ENCODE assay signal across 13 cellular contexts in the genomic region with DNA sequence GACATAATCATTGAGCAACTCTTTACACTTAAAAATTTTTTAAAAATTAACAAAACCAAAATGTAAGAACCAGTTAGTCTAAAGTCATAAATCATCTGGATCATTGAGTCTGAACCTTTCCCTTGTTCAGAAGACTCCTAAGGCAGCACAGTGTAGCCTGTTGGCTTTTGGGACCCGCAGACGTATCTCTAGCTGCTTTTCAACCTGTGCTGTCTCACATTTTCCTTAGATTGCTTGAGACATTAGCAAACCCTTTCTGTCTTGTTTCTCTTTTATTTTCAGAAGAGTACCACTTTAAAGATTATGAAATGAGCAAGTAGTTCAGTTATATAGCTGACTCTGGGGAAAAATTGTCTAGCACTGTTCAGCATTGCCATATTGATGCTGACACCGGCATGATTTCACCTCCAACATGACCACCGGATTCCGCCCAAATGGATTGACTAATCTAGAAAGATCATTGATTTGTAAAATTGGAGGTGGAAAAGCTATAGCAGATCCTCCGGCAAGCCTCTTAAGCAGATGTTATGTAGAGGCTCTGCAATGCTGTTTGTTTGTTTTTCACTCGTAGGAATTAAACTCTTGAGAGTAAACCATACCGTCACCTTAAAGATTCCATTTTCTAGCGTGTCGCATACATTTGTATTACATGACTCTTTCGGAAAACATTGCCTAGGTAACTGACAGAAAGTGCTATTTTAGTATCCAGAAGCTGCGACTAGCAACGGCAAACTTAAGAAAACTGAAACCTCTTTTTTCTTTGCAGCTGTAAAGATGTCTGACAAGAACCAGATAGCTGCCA. TPM values are rescaled to one million over a fixed set of nuclear protein-coding genes. Genes with fewer than 3 reads are reported as not detected.
DNase-seq lines count a peak whose midpoint lies in the region; ATAC-seq and TF ChIP-seq lines count a peak whose summit lies in the region.
"Had no signal": no experiment of that assay in that cellular context is flagged by ENCODE, and none has a peak within 500 bp of the region (broad histone marks: within the 10 kb centered on the region; RNA-seq: fewer than 3 reads in every experiment).

No MANE protein-coding gene starts in this region.

- H4K8ac ChIP-seq in IMR-90 (ENCODE audit: low read depth in 2 of 2, low read length in 2 of 2): no peak overlapping the region

- no peaks in the 10 kb centered on the region for H3K9me1 ChIP-seq in IMR-90 (ENCODE audit: insufficient read depth, low read length)

- no peak overlapping the region for H2BK15ac ChIP-seq in IMR-90 (ENCODE audit: low read depth, low read length)

- H3K4me3 ChIP-seq in IMR-90 (ENCODE audit: insufficient read depth, low read depth, low read length) (no peak overlapping the region), esophagus muscularis mucosa (peak overlapping the region; percentile 25 to 40 (median 38)), transverse colon (peak overlapping the region in 2 of 4 donors; percentile 6 to 20)
- H3K4me3 ChIP-seq: testis had no signal

- no peak overlapping the region for H2BK20ac ChIP-seq in IMR-90 (ENCODE audit: low read depth, low read length)

- H3K4ac ChIP-seq in IMR-90 (ENCODE audit: low read depth, low read length): no peak overlapping the region

- H3K23ac ChIP-seq in IMR-90 (ENCODE audit: low read depth, low read length): no peak overlapping the region

- CTCF ChIA-PET in IMR-90 (lab: Yijun Ruan, JAX): no interaction called here

- no peak overlapping the region for H2AFZ ChIP-seq in IMR-90 (replicated peaks; ENCODE audit: low read length, poor library complexity)

- H3K79me1 ChIP-seq in IMR-90 (ENCODE audit: low read depth in 1 of 2, low read length in 2 of 2): no peaks in the 10 kb centered on the region

- no peak overlapping the region for H3K14ac ChIP-seq in IMR-90 (replicated peaks; ENCODE audit: low read depth, low read length)

- no peak overlapping the region for H4K91ac ChIP-seq in IMR-90 (ENCODE audit: insufficient read depth, low read depth, low read length)

- H3K36me3 ChIP-seq in IMR-90 (ENCODE audit: control insufficient read depth, insufficient read depth, low read length) (no peaks in the 10 kb centered on the region), esophagus muscularis mucosa (peaks cover 0 to 21% (median 2%) of the 10 kb centered on the region in 4 donors), transverse colon (no peaks in the 10 kb centered on the region)

- H3K27me3 ChIP-seq in IMR-90 (ENCODE audit: control insufficient read depth, insufficient read depth, low read length): peaks cover 9% of the 10 kb centered on the region
- H3K27me3 ChIP-seq in esophagus muscularis mucosa: no peaks in the 10 kb centered on the region
- no peaks in the 10 kb centered on the region for H3K27me3 ChIP-seq in transverse colon
- H3K27me3 ChIP-seq: testis had no signal

- H2AK5ac ChIP-seq in IMR-90 (ENCODE audit: low read depth, low read length): no peak overlapping the region

- peak overlapping the region; percentile 16; the same call in 1 of the 2 replicates for H3K4me2 ChIP-seq in IMR-90 (ENCODE audit: low read depth, low read length)

- H3K56ac ChIP-seq in IMR-90 (ENCODE audit: extremely low read depth, insufficient read depth, low read length): no peak overlapping the region

- no peak for TF ChIP-seq EP300 in esophagus muscularis mucosa (IDR thresholded peaks at IDR 0.05)
- TF ChIP-seq EP300 in transverse colon (IDR thresholded peaks at IDR 0.05; ENCODE audit: low read depth): no peak

- no peak overlapping the region for H4K5ac ChIP-seq in IMR-90 (ENCODE audit: low read depth, low read length)

- dilution Hi-C loops in IMR-90 (cut with HindIII; ENCODE audit: low sequenced_read_pairs, unreplicated experiment): no loop called here

- TF ChIP-seq CTCF in IMR-90 (conservative IDR thresholded peaks at IDR 0.05; ENCODE audit: low read depth, low read length): no peak
- TF ChIP-seq CTCF in esophagus muscularis mucosa (IDR thresholded peaks at IDR 0.05): no peak
- no peak for TF ChIP-seq CTCF in transverse colon (IDR thresholded peaks at IDR 0.05)

- no peaks in the 10 kb centered on the region for H4K20me1 ChIP-seq in IMR-90 (ENCODE audit: insufficient read depth, low read length)

- TF ChIP-seq POLR2A in IMR-90 (IDR thresholded peaks at IDR 0.05; ENCODE audit: low read depth, low read length) (no peak), esophagus muscularis mucosa (IDR thresholded peaks at IDR 0.05; ENCODE audit: low read depth) (no peak), transverse colon (IDR thresholded peaks at IDR 0.05) (no peak)

- 87% methylated on average over 4 of the region's 13 CpGs; no CpG with 5 or more reads in 1 of the 2 experiments for WGBS in IMR-90 (ENCODE audit: extremely low coverage in 2 of 2, insufficient read length in 1 of 2), 2 experiments
- WGBS in esophagus muscularis mucosa: 61% methylated on average over 13 of the region's 13 CpGs
- 47 to 71% methylated on average over 5 to 13 of the region's 13 CpGs for WGBS in transverse colon (ENCODE audit: low coverage in 1 of 2), 2 donors

- in situ Hi-C loops in IMR-90 (cut with MboI; ENCODE audit: low sequenced_read_pairs) (no loop called here), transverse colon (cut with MboI; ENCODE audit: low pct_ligation_motif_present in 1 of 4, low pct_unique_long_range_greater_than_20kb in 1 of 4, low sequenced_read_pairs in 3 of 4) (loop anchor here in 3 of 4 donors (5.0 to 25.0 kb wide), 5 partner anchors 80 to 700 kb away; partner anchors contain the start of gene GEMIN8 (in 1 of the 3))

- H2BK5ac ChIP-seq in IMR-90 (ENCODE audit: low read depth, low read length, poor library complexity, severe bottlenecking): no peak overlapping the region

- no peak overlapping the region for H2AK9ac ChIP-seq in IMR-90 (replicated peaks; ENCODE audit: low read depth, low read length, poor library complexity)

- TF ChIP-seq RAD21 in IMR-90 (IDR thresholded peaks at IDR 0.05; ENCODE audit: low read length): no peak

- H3K9me3 ChIP-seq in IMR-90 (ENCODE audit: control insufficient read depth, insufficient read depth, low read length) (no peaks in the 10 kb centered on the region), esophagus muscularis mucosa (no peaks in the 10 kb centered on the region), transverse colon (no peaks in the 10 kb centered on the region)
- H3K9me3 ChIP-seq: testis had no signal

- POLR2A ChIA-PET in IMR-90 (lab: Charles Lee; ENCODE audit: unreplicated experiment): interaction anchor here (0.5 kb wide), 1 partner anchor 199 kb away, joined by 4 read pairs; no protein-coding TSS in a partner anchor

- H3K9ac ChIP-seq in IMR-90 (ENCODE audit: low read depth, low read length): no peak overlapping the region

- H3K27ac ChIP-seq in IMR-90 (ENCODE audit: insufficient read depth, low read length) (no peak overlapping the region), esophagus muscularis mucosa (replicated peaks in 1 of 4) (peak overlapping the region; percentile 61 to 77 (median 69)), transverse colon (peak overlapping the region; percentile 61 to 81 (median 72))

- no peak overlapping the region for H2BK120ac ChIP-seq in IMR-90 (ENCODE audit: low read depth, low read length)

- intact Hi-C loops in IMR-90 (cut with micrococcal nuclease): no loop called here
- intact Hi-C loops in esophagus muscularis mucosa (cut with DNase I): no loop called here
- intact Hi-C loops in transverse colon (cut with DNase I; ENCODE audit: low total_unique reads): loop anchor here (10.0 kb wide), 1 partner anchor 73 kb away; the partner anchor contains the start of genes OFD1 and TRAPPC2

- ATAC-seq in IMR-90 (ENCODE audit: low read depth) (no peak), esophagus mucosa (no peak), GM18907 (IDR thresholded peaks at IDR 0.05; ENCODE audit: unreplicated experiment) (no peak)

- no peak overlapping the region for H3K18ac ChIP-seq in IMR-90 (ENCODE audit: low read depth, low read length)

- H3K4me1 ChIP-seq in IMR-90 (ENCODE audit: control insufficient read depth, insufficient read depth, low read length) (peaks cover 5% of the 10 kb centered on the region; the same call in 1 of the 2 replicates), esophagus muscularis mucosa (peaks cover 1 to 34% (median 19%) of the 10 kb centered on the region in 4 donors), transverse colon (peaks cover 0 to 10% (median 0%) of the 10 kb centered on the region in 4 donors)
- H3K4me1 ChIP-seq: testis had no signal

- BruUV-seq in IMR-90 (replicated peaks; lab: Mats Ljungman, UMichigan): no TSS peak

- DNase-seq in stimulated activated CD4-positive, alpha-beta T cell treated with anti-CD3 and anti-CD28 coated beads, Interleukin-1b, Interleukin-23, amount 100 ng/mL, for 48 hours: peak; percentile 6
- DNase-seq in stimulated activated CD4-positive, alpha-beta T cell treated with anti-CD3 and anti-CD28 coated beads, Interleukin-4, amount 100 ng/mL, for 4 hours: no peak
- DNase-seq in IMR-90 (no peak), esophagus muscularis mucosa (ENCODE audit: extremely low spot score) (no peak), transverse colon (no peak), T-helper 2 cell (no peak)
- DNase-seq: COR-L47; H9; NCI-H1694 treated with DMSO at 0.1 percent for 48 hours; NK-92 treated with Interleukin-12 subunit alpha and Interleukin-12 subunit beta, amount 100 ng/mL, for 24 hours; testis had no signal

TF ChIP-seq in IMR-90, 13 proteins besides CTCF, POLR2A, EP300 and RAD21 (continues in another document):
- TF ChIP-seq BHLHE40 (IDR thresholded peaks at IDR 0.05; ENCODE audit: low read depth, low read length): no peak
- TF ChIP-seq CEBPB (IDR thresholded peaks at IDR 0.05; ENCODE audit: low read depth, low read length): no peak
- no peak for TF ChIP-seq MXI1 (IDR thresholded peaks at IDR 0.05; ENCODE audit: borderline replicate concordance, low read depth, low read length)
- TF ChIP-seq MAFK (IDR thresholded peaks at IDR 0.05; ENCODE audit: low read depth, low read length): no peak

RNA-seq across cellular contexts. Expression of gene TCEANC, which starts 9.0 kb away (rescaled TPM):
- total RNA-seq in IMR-90 (2012; rRNA removed) (1.4 and 2.5 TPM in 2 replicates), esophagus muscularis mucosa (1 to 10 TPM; 3.5 to 7.1 (median 4.0) TPM), transverse colon (1 to 10 TPM in 3 of 4 donors, under 1 TPM in 1; 0.20 to 9.1 (median 3.7) TPM), esophagus mucosa (2.0 TPM)
- polyA plus RNA-seq in IMR-90 (2012; rRNA removed): 0.53 and 0.99 TPM in 2 replicates
- 0.09 and 0.13 TPM in 2 replicates for polyA plus RNA-seq in IMR-90 (2012; cell fraction: cytosol; rRNA removed)
- 0.16 and 2.1 TPM in 2 replicates for polyA plus RNA-seq in IMR-90 (2012; cell fraction: nucleus; rRNA removed; ENCODE audit: low replicate concordance)

RNA-seq across cellular contexts. Expression of gene RAB9A, which starts 27.0 kb away (rescaled TPM):
- total RNA-seq in IMR-90 (2012; rRNA removed) (15.8 and 26.7 TPM in 2 replicates), esophagus muscularis mucosa (10 to 100 TPM; 20.8 to 33.1 (median 25.4) TPM), transverse colon (10 to 100 TPM in 2 of 4 donors, 1 to 10 TPM in 2; 4.8 to 34.7 (median 17.0) TPM), esophagus mucosa (21.3 TPM)
- 15.6 and 22.3 TPM in 2 replicates for polyA plus RNA-seq in IMR-90 (2012; rRNA removed)
- polyA plus RNA-seq in IMR-90 (2012; cell fraction: cytosol; rRNA removed): 5.8 and 7.9 TPM in 2 replicates
- 2.2 and 12.0 TPM in 2 replicates for polyA plus RNA-seq in IMR-90 (2012; cell fraction: nucleus; rRNA removed; ENCODE audit: low replicate concordance)
